Comparison of ENCODE assay signal across 8 cellular contexts in the genomic region with DNA sequence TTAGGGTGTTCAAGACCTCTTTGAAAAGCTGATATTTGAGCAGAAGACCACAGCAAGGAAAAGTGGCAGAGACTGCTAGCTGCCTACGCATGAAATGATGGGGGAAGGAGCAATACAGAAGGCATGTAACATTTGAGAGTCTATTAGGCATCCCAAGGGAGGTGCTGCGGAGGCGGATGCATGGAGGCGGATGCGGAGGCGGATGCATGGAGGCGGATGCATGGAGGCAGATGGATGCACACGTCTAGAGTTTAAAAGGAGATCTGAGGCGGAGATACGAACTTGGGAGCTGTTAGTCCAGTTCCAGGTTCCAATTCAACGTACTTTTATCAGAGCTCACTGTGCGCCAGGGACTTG. TPM values are rescaled to one million over a fixed set of nuclear protein-coding genes. Genes with fewer than 3 reads are reported as not detected.
DNase-seq lines count a peak whose midpoint lies in the region; ATAC-seq and FAIRE-seq lines count a peak whose summit lies in the region.

No MANE protein-coding gene starts in this region.

- peak in 1 of 2 donors; percentile 5 for ATAC-seq in activated T-cell treated with anti-CD3 and anti-CD28 coated beads, Interleukin-2, amount 50 U/mL, for 4 hours

- in situ Hi-C loops in G401 (cut with HindIII; ENCODE audit: low sequenced_read_pairs): no loop called here

- H3K4me1 Mint-ChIP-seq in activated T-cell treated with anti-CD3 and anti-CD28 coated beads, Interleukin-2, amount 50 U/mL, for 4 hours (ENCODE audit: low read depth): peaks cover 35% of the 10 kb centered on the region

- peak overlapping the region; percentile 93 for H3K4me3 Mint-ChIP-seq in activated T-cell treated with anti-CD3 and anti-CD28 coated beads, Interleukin-2, amount 50 U/mL, for 4 hours

- H3K27me3 Mint-ChIP-seq in activated T-cell treated with anti-CD3 and anti-CD28 coated beads, Interleukin-2, amount 50 U/mL, for 4 hours (ENCODE audit: low read depth): no peaks in the 10 kb centered on the region

- DNase-seq in G401 (ENCODE audit: low spot score) (peak; percentile 71), HCEC 1CT (peak; percentile 61), NCI-H2107 (lab: John Stamatoyannopoulos, UW) (peak; percentile 64), frontal cortex (ENCODE audit: low spot score in 2 of 2) (peak; percentile 48 to 57), occipital lobe (lab: John Stamatoyannopoulos, UW) (peak; percentile 47), epidermal melanocyte (ENCODE audit: insufficient read length, low spot score) (no peak)
- DNase-seq in activated T-cell treated with anti-CD3 and anti-CD28 coated beads, Interleukin-2, amount 50 U/mL, for 4 hours: peak; percentile 13
- DNase-seq in central memory CD4-positive, alpha-beta T cell: no peak

- FAIRE-seq in frontal cortex (lab: Jason Lieb, UNC): no peak

- peaks cover 11% of the 10 kb centered on the region for H3K36me3 Mint-ChIP-seq in activated T-cell treated with anti-CD3 and anti-CD28 coated beads, Interleukin-2, amount 50 U/mL, for 4 hours (ENCODE audit: insufficient read depth)

- H3K9me3 Mint-ChIP-seq in activated T-cell treated with anti-CD3 and anti-CD28 coated beads, Interleukin-2, amount 50 U/mL, for 4 hours: no peaks in the 10 kb centered on the region

RNA-seq across cellular contexts. Expression of a gene that starts 0.8 kb away (rescaled TPM):
- 21.8 and 37.9 TPM in 2 replicates for total RNA-seq in G401 (2014; rRNA removed; shearing (Covaris generic))
- 10 to 100 TPM; 22.0 to 26.0 (median 24.1) TPM for total RNA-seq in activated T-cell treated with anti-CD3 and anti-CD28 coated beads, Interleukin-2, amount 50 U/mL, for 4 hours
- total RNA-seq in frontal cortex: 26.1 TPM
- total RNA-seq in occipital lobe: 22.6 TPM

RNA-seq across cellular contexts. Expression of a gene that starts 15.7 kb away (rescaled TPM):
- 2.2 and 6.1 TPM in 2 replicates for total RNA-seq in G401 (2014; rRNA removed; shearing (Covaris generic))
- total RNA-seq in activated T-cell treated with anti-CD3 and anti-CD28 coated beads, Interleukin-2, amount 50 U/mL, for 4 hours: under 1 TPM; 0.25 to 0.82 (median 0.76) TPM
- total RNA-seq in frontal cortex (4.5 TPM), occipital lobe (0.94 TPM)

Comparison
In these comparisons a context has a peak if more than half of its experiments do, and no peak if none do; other contexts are left out.
1. DNase-seq: peak in G401 (single experiment), HCEC 1CT (single experiment), NCI-H2107 (single experiment), activated T-cell treated with anti-CD3 and anti-CD28 coated beads, Interleukin-2, amount 50 U/mL, for 4 hours (single experiment), frontal cortex (2 of 2) and occipital lobe (single experiment); none in central memory CD4-positive, alpha-beta T cell (single experiment) and epidermal melanocyte (single experiment).